In the genomic region with DNA sequence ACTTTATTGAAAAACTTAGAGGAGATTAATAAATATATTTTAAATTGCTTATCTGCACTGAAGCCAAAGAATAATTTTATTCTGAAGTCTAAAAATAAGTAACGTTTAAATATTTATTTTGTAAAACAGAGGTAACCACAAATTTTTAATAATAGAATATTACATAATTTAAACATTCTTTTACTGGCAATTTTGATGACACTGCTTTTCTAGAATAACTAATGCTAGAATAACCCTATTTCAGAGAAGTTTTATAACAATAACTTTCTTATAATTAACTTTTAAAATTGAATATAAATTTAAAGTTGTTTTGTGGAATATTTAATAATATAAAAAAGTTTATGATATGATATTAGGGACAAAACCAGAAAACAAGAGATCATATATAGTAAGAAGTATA, we compare ENCODE assay signal across 25 cellular contexts.
"Had no signal": no experiment of that assay in that cellular context is flagged by ENCODE, and none has a peak within 500 bp of the region (broad histone marks: within the 10 kb centered on the region; RNA-seq: fewer than 3 reads in every experiment).

No MANE protein-coding gene starts in this region.

- H3K27ac ChIP-seq: left lung, neural progenitor cell, neutrophil, right atrium auricular region, right lobe of liver, suprapubic skin, thoracic aorta, tibial artery, upper lobe of right lung had no signal

- H3K4me2 ChIP-seq: neural progenitor cell had no signal

- ATAC-seq: left colon; left lung; natural killer cell; right lobe of liver; stimulated activated naive B cell treated with anti-CD40 and anti-IgM and Interleukin-4, amounts not matched to agents 10 μg/mL and 1 μg/mL and 100 μg/mL, for 72 hours; stimulated activated naive CD8-positive, alpha-beta T cell treated with anti-CD3 and anti-CD28 coated beads, Interleukin-15, Interleukin-2, amounts not matched to agents 100 U/mL and 50 U/mL, for 24 hours; upper lobe of right lung had no signal

- H3K9ac ChIP-seq: neural progenitor cell had no signal

- FAIRE-seq: keratinocyte, urothelium cell line had no signal

- H3K9me3 ChIP-seq: left lung, neutrophil, right atrium auricular region, right lobe of liver, suprapubic skin, thoracic aorta, tibial artery, upper lobe of right lung had no signal

- DNase-seq: hippocampal formation; left colon; left lung; naive B cell; natural killer cell; nephron progenitor cell; occipital lobe; right lobe of liver; stimulated activated CD4-positive, alpha-beta T cell treated with anti-CD3 and anti-CD28 coated beads, Interleukin-12 subunit alpha, Interleukin-12 subunit beta, amount 100 ng/mL, for 4 hours; stimulated activated CD4-positive, alpha-beta T cell treated with anti-CD3 and anti-CD28 coated beads, Interleukin-15, amount 100 ng/mL, for 24 hours; stimulated activated CD4-positive, alpha-beta T cell treated with anti-CD3 and anti-CD28 coated beads, Interleukin-2, amount 100 ng/mL, for 24 hours; stimulated activated CD4-positive, alpha-beta T cell treated with anti-CD3 and anti-CD28 coated beads, Interleukin-4, amount 100 ng/mL, for 1 hour; stimulated activated naive B cell treated with anti-CD40 and anti-IgM and Interleukin-4, amounts not matched to agents 10 μg/mL and 1 μg/mL and 100 μg/mL, for 72 hours; stimulated activated naive CD8-positive, alpha-beta T cell treated with anti-CD3 and anti-CD28 coated beads, Interleukin-15, Interleukin-2, amounts not matched to agents 100 U/mL and 50 U/mL, for 24 hours; tibial artery; trophoblast cell; upper lobe of right lung had no signal

- H3K4me1 ChIP-seq: left lung, neural progenitor cell, right atrium auricular region, right lobe of liver, suprapubic skin, tibial artery, upper lobe of right lung had no signal

- H3K36me3 ChIP-seq: left lung, neural progenitor cell, neutrophil, right atrium auricular region, right lobe of liver, suprapubic skin, thoracic aorta, tibial artery, upper lobe of right lung had no signal

- H3K27me3 ChIP-seq: left lung, neural progenitor cell, neutrophil, right atrium auricular region, right lobe of liver, suprapubic skin, tibial artery, upper lobe of right lung had no signal

- H3K4me3 ChIP-seq: left lung, lung, neural progenitor cell, right atrium auricular region, right lobe of liver, suprapubic skin, thoracic aorta, tibial artery, upper lobe of right lung had no signal
